23 cellular contexts compared by ENCODE assay signal in the genomic region with DNA sequence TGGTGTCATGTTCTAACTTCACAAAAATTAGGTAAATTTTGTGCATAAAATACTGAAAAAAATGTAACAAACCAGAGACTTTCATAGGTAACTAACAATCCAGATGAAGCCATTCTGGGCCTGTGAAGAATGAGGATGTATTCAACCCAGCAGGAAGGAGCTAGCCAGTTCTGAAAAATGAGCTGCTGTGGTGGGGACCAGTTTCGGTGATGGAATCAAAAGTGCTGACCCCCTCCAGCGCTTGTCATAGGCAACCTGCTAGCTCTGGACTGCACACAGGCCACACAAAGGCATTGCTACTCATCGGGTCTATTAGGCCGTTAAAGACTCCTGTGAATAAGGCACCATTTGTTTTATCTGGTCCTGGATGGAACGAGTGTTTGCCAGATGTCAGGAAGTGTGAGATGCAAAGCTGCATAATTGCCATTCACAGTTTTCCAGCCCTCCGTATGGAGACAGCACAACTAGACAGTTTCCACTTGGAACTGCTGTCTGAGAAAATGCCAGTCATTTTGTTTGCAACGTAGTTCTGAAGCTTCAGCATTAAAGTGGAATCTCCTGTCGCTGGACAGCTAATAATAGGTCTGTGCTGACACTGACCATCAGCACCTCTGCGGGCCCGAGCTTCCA. TPM values are rescaled to one million over a fixed set of nuclear protein-coding genes. Genes with fewer than 3 reads are reported as not detected.
"Had no signal": no experiment of that assay in that cellular context is flagged by ENCODE, and none has a peak within 500 bp of the region (broad histone marks: within the 10 kb centered on the region; RNA-seq: fewer than 3 reads in every experiment).

No MANE protein-coding gene starts in this region.

- DNase-seq: activated B cell treated with CpG ODN at 0.5 μM for 24 hours; activated CD4-positive, alpha-beta memory T cell treated with anti-CD3 and anti-CD28 coated beads, Interleukin-2, amount 10 ng/mL, durations not matched to agents 7 days and 5 days; activated CD4-positive, alpha-beta T cell treated with anti-CD3 and anti-CD28 coated beads for 4 hours; activated CD8-positive, alpha-beta memory T cell treated with anti-CD3 and anti-CD28 coated beads, Interleukin-2, amount 10 ng/mL, durations not matched to agents 7 days and 5 days; activated naive CD4-positive, alpha-beta T cell treated with Interleukin-2 at 50 U/mL for 16 hours; body of pancreas; caudate nucleus; foreskin keratinocyte; glutamatergic neuron; hippocampal formation; mammary epithelial cell; nephron progenitor cell; stimulated activated CD4-positive, alpha-beta T cell treated with anti-CD3 and anti-CD28 coated beads, Interleukin-12 subunit alpha, Interleukin-12 subunit beta, amount 100 ng/mL, for 4 hours; stimulated activated CD4-positive, alpha-beta T cell treated with anti-CD3 and anti-CD28 coated beads, Interleukin-2, amount 100 ng/mL, for 24 hours; stimulated activated naive CD4-positive, alpha-beta T cell treated with Interleukin-2 at 50 U/mL for 16 hours; substantia nigra; T-helper 9 cell; tibial artery had no signal

- H3K4me3 ChIP-seq: body of pancreas, prostate gland, right atrium auricular region, tibial artery had no signal

- H3K36me3 ChIP-seq: prostate gland, right atrium auricular region, tibial artery had no signal

- H3K9me3 ChIP-seq: prostate gland had no signal

- H3K27ac ChIP-seq: body of pancreas, foreskin keratinocyte, prostate gland, right atrium auricular region, tibial artery had no signal

- H3K4me1 ChIP-seq: foreskin keratinocyte had no signal

- ATAC-seq: activated CD8-positive, alpha-beta memory T cell treated with anti-CD3 and anti-CD28 coated beads, Interleukin-2, amount 10 ng/mL, durations not matched to agents 7 days and 5 days; body of pancreas; foreskin keratinocyte; left lobe of liver had no signal

RNA-seq across cellular contexts. Expression of a gene that starts 3.3 kb away (rescaled TPM):
- total RNA-seq: activated B cell treated with CpG ODN at 0.5 μM for 24 hours; activated CD4-positive, alpha-beta memory T cell treated with anti-CD3 and anti-CD28 coated beads, Interleukin-2, amount 10 ng/mL, durations not matched to agents 7 days and 5 days; activated CD8-positive, alpha-beta memory T cell treated with anti-CD3 and anti-CD28 coated beads, Interleukin-2, amount 10 ng/mL, durations not matched to agents 7 days and 5 days; dermis microvascular lymphatic vessel endothelial cell; left lobe of liver; mammary epithelial cell; myocyte had no signal
